Comparison of ENCODE assay signal across 9 cellular contexts in the genomic region with DNA sequence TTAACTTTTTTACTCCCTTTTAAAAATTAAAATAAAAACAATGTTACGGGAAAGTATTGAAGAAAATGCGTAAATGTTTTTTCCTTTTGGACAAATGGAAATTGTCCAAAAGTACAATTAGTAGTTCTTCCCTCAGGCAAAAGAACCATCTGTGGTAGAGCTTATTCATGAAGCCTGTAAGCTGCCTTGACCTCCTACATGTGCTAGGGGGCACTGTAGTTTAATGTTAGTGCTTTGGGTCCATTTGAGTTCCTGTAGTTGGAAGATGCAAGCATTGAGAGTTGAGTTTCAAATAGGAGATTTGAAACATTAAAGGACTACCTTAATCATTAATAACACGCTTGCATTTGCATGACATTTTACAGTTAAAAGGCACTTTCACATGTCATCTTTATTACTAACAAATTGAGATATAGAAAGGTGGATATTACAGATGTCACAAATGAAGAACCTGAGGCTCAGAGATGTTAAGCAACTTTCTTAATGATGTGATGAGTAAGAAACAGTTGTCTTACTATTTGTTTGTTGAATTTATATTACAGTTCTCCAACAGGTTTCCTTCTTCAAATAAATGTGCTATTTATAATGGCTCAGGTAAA. TPM values are rescaled to one million over a fixed set of nuclear protein-coding genes. Genes with fewer than 3 reads are reported as not detected.
DNase-seq lines count a peak whose midpoint lies in the region; ATAC-seq and TF ChIP-seq lines count a peak whose summit lies in the region.
"Had no signal": no experiment of that assay in that cellular context is flagged by ENCODE, and none has a peak within 500 bp of the region (broad histone marks: within the 10 kb centered on the region; RNA-seq: fewer than 3 reads in every experiment).

No MANE protein-coding gene starts in this region.

- no peaks in the 10 kb centered on the region for H3K9me3 ChIP-seq in SK-N-SH
- no peaks in the 10 kb centered on the region for H3K9me3 ChIP-seq in cardiac muscle cell (ENCODE audit: low read depth)
- no peaks in the 10 kb centered on the region for H3K9me3 ChIP-seq in tibial nerve

- H3K36me3 Mint-ChIP-seq in activated CD4-positive, alpha-beta T cell treated with anti-CD3 and anti-CD28 coated beads, Interleukin-2, amount 10 ng/mL, durations not matched to agents 24 days and 14 days (ENCODE audit: low read depth), result no peaks in the 10 kb centered on the region

- H3K4me3 Mint-ChIP-seq in activated CD4-positive, alpha-beta T cell treated with anti-CD3 and anti-CD28 coated beads, Interleukin-2, amount 10 ng/mL, durations not matched to agents 24 days and 14 days, result no peak overlapping the region
- H3K4me3 Mint-ChIP-seq: dendritic cell treated with granulocyte-macrophage colony-stimulating factor and Interleukin-4, amounts not matched to agents 40 ng/mL and 50 ng/mL, for 4 days had no signal

- DNase-seq in DMS 273 (lab: John Stamatoyannopoulos, UW; ENCODE audit: unreplicated experiment) (peak; percentile 80), HuH-7 (ENCODE audit: low spot score) (peak; percentile 50), SK-N-SH (peak; percentile 60), cardiac muscle cell (ENCODE audit: low read depth in 1 of 2, low spot score in 1 of 2) (peak; percentile 73 to 75), tibial nerve (ENCODE audit: low spot score in 2 of 2) (no peak), RWPE1 (ENCODE audit: low spot score) (no peak)
- no peak for DNase-seq in activated CD4-positive, alpha-beta T cell treated with anti-CD3 and anti-CD28 coated beads, Interleukin-2, amount 10 ng/mL, durations not matched to agents 24 days and 14 days

- intact Hi-C loops in activated CD4-positive, alpha-beta T cell treated with anti-CD3 and anti-CD28 coated beads, Interleukin-2, amount 10 ng/mL, durations not matched to agents 24 days and 14 days (cut with micrococcal nuclease), result no loop called here

- peaks cover 5% of the 10 kb centered on the region for H3K27me3 Mint-ChIP-seq in activated CD4-positive, alpha-beta T cell treated with anti-CD3 and anti-CD28 coated beads, Interleukin-2, amount 10 ng/mL, durations not matched to agents 24 days and 14 days

- H2AFZ ChIP-seq in SK-N-SH (ENCODE audit: low read depth), result no peak overlapping the region

- TF ChIP-seq POLR2A in tibial nerve (IDR thresholded peaks at IDR 0.05), result no peak

- TF ChIP-seq RAD21 in SK-N-SH (IDR thresholded peaks at IDR 0.05; ENCODE audit: low read length), result peak; percentile 91

- H4K20me1 ChIP-seq in SK-N-SH (ENCODE audit: insufficient read depth), result no peaks in the 10 kb centered on the region

- H3K27me3 ChIP-seq in SK-N-SH (ENCODE audit: insufficient read depth) (no peaks in the 10 kb centered on the region), cardiac muscle cell (no peaks in the 10 kb centered on the region), tibial nerve (no peaks in the 10 kb centered on the region)

- H3K27ac Mint-ChIP-seq in activated CD4-positive, alpha-beta T cell treated with anti-CD3 and anti-CD28 coated beads, Interleukin-2, amount 10 ng/mL, durations not matched to agents 24 days and 14 days, result no peak overlapping the region
- H3K27ac Mint-ChIP-seq: dendritic cell treated with granulocyte-macrophage colony-stimulating factor and Interleukin-4, amounts not matched to agents 40 ng/mL and 50 ng/mL, for 4 days had no signal

- CTCF ChIA-PET in SK-N-SH (lab: Yijun Ruan, JAX), result interaction anchor here (0.6 to 6.7 kb wide), 11 partner anchors 12 to 1240 kb away, joined by 3 to 117 read pairs (median 3); no protein-coding TSS in a partner anchor
- CTCF ChIA-PET in RWPE1 (lab: Yijun Ruan, JAX), result no interaction called here

- no peaks in the 10 kb centered on the region for H3K36me3 ChIP-seq in SK-N-SH (replicated peaks in 1 of 2; ENCODE audit: control insufficient read depth in 1 of 2, insufficient read depth in 2 of 2, low read length in 1 of 2)
- no peaks in the 10 kb centered on the region for H3K36me3 ChIP-seq in cardiac muscle cell
- no peaks in the 10 kb centered on the region for H3K36me3 ChIP-seq in tibial nerve

- H3K27ac ChIP-seq in SK-N-SH (ENCODE audit: low read depth in 2 of 2, low read length in 1 of 2), result peak overlapping the region in 1 of 2 experiments; percentile 85; a peak in 2 of 4 replicates
- no peak overlapping the region for H3K27ac ChIP-seq in cardiac muscle cell
- H3K27ac ChIP-seq in tibial nerve, result no peak overlapping the region
- no peak overlapping the region for H3K27ac ChIP-seq in RWPE1

- WGBS in SK-N-SH (ENCODE audit: low lambda C conversion rate), result 12% methylated on average over 3 of the region's 3 CpGs
- WGBS in tibial nerve, 2 donors, result 28 to 30% methylated on average over 3 of the region's 3 CpGs

- TF ChIP-seq CTCF in SK-N-SH (IDR thresholded peaks at IDR 0.05), result peak; percentile 74
- TF ChIP-seq CTCF in cardiac muscle cell (IDR thresholded peaks at IDR 0.05; ENCODE audit: low read depth, low read length), result peak; percentile 75
- TF ChIP-seq CTCF in tibial nerve (IDR thresholded peaks at IDR 0.05), result peak in 4 of 5 experiments; percentile 30 to 47 (median 42)
- no peak for TF ChIP-seq CTCF in RWPE1 (conservative IDR thresholded peaks at IDR 0.05; ENCODE audit: low read depth)

- H3K79me2 ChIP-seq in SK-N-SH (ENCODE audit: insufficient read depth), result no peaks in the 10 kb centered on the region

- H3K9ac ChIP-seq in SK-N-SH, result no peak overlapping the region

- no peaks in the 10 kb centered on the region for H3K4me1 Mint-ChIP-seq in activated CD4-positive, alpha-beta T cell treated with anti-CD3 and anti-CD28 coated beads, Interleukin-2, amount 10 ng/mL, durations not matched to agents 24 days and 14 days

- H3K9me3 Mint-ChIP-seq in activated CD4-positive, alpha-beta T cell treated with anti-CD3 and anti-CD28 coated beads, Interleukin-2, amount 10 ng/mL, durations not matched to agents 24 days and 14 days, result no peaks in the 10 kb centered on the region
- H3K9me3 Mint-ChIP-seq: dendritic cell treated with granulocyte-macrophage colony-stimulating factor and Interleukin-4, amounts not matched to agents 40 ng/mL and 50 ng/mL, for 4 days had no signal

- H3F3A ChIP-seq in SK-N-SH (replicated peaks; ENCODE audit: insufficient read depth), result no peaks in the 10 kb centered on the region

- H3K4me3 ChIP-seq in SK-N-SH (ENCODE audit: low read depth in 2 of 2, low read length in 1 of 2), result no peak overlapping the region
- H3K4me3 ChIP-seq in cardiac muscle cell, result no peak overlapping the region
- H3K4me3 ChIP-seq in tibial nerve, result no peak overlapping the region

- POLR2A ChIA-PET in SK-N-SH (lab: Yijun Ruan, JAX), result no interaction called here
- POLR2A ChIA-PET in RWPE1 (lab: Yijun Ruan, JAX; ENCODE audit: low non-redundant PET), result no interaction called here

- H3K9me2 ChIP-seq in SK-N-SH, result no peaks in the 10 kb centered on the region

- TF ChIP-seq EP300 in SK-N-SH (IDR thresholded peaks at IDR 0.05; ENCODE audit: borderline replicate concordance in 1 of 2, low read depth in 1 of 2, low read length in 1 of 2), result peak in 1 of 2 experiments; percentile 48; a peak in 2 of 4 replicates
- no peak for TF ChIP-seq EP300 in tibial nerve (IDR thresholded peaks at IDR 0.05)

- H3K4me1 ChIP-seq in SK-N-SH (ENCODE audit: control insufficient read depth in 1 of 2, insufficient read depth in 2 of 2, low read depth in 1 of 2, low read length in 1 of 2) (peaks cover 0 to 14% of the 10 kb centered on the region in 2 experiments; a peak in 2 of 4 replicates), cardiac muscle cell (ENCODE audit: low read depth) (no peaks in the 10 kb centered on the region), tibial nerve (peaks cover 0 to 29% (median 0%) of the 10 kb centered on the region in 4 donors)

- no peak overlapping the region for H3K4me2 ChIP-seq in SK-N-SH

- ATAC-seq in GM19452 (IDR thresholded peaks at IDR 0.05; ENCODE audit: unreplicated experiment), result no peak

TF ChIP-seq in SK-N-SH, 30 proteins besides CTCF, POLR2A, EP300 and RAD21 (continues in another document):
- TF ChIP-seq USF1 (IDR thresholded peaks at IDR 0.05; ENCODE audit: borderline replicate concordance, low read depth) (no peak), IRF3 (IDR thresholded peaks at IDR 0.05; ENCODE audit: low read depth, low read length) (no peak), RXRA (IDR thresholded peaks at IDR 0.05; ENCODE audit: borderline replicate concordance, low read depth) (no peak), TCF12 (IDR thresholded peaks at IDR 0.05) (no peak; the same call in 1 of the 2 replicates), SMC3 (IDR thresholded peaks at IDR 0.05; ENCODE audit: low read depth, low read length) (peak; percentile 69), YY1 (IDR thresholded peaks at IDR 0.05; ENCODE audit: low read depth) (no peak), ELF1 (IDR thresholded peaks at IDR 0.05) (no peak)
- TF ChIP-seq, protein P1, sequence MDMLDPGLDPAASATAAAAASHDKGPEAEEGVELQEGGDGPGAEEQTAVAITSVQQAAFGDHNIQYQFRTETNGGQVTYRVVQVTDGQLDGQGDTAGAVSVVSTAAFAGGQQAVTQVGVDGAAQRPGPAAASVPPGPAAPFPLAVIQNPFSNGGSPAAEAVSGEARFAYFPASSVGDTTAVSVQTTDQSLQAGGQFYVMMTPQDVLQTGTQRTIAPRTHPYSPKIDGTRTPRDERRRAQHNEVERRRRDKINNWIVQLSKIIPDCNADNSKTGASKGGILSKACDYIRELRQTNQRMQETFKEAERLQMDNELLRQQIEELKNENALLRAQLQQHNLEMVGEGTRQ (IDR thresholded peaks at IDR 0.05; ENCODE audit: borderline replicate concordance, low read depth, low read length), result no peak

RNA-seq across cellular contexts. Expression of gene ZNF385D, which starts 1.8 kb away (rescaled TPM):
- polyA plus RNA-seq in SK-N-SH (2012; rRNA removed), result 1.3 and 1.8 TPM in 2 replicates
- polyA plus RNA-seq in SK-N-SH (2012; cell fraction: cytosol; rRNA removed), result 1.2 and 1.4 TPM in 2 replicates
- polyA plus RNA-seq in SK-N-SH (2012; cell fraction: nucleus; rRNA removed), result 0.38 and 0.74 TPM in 2 replicates
- total RNA-seq in cardiac muscle cell, result 0.74 and 1.3 TPM in 2 replicates
- polyA plus RNA-seq in cardiac muscle cell, result 10.6 and 11.8 TPM in 2 replicates
- total RNA-seq in tibial nerve, result 1 to 10 TPM; 2.7 to 9.0 (median 4.4) TPM
- total RNA-seq in activated CD4-positive, alpha-beta T cell treated with anti-CD3 and anti-CD28 coated beads, Interleukin-2, amount 10 ng/mL, durations not matched to agents 24 days and 14 days, result not detected in 2 replicates

Comparison
In these comparisons a context has a peak if more than half of its experiments do, and no peak if none do; other contexts are left out.
1. DNase-seq: peak in DMS 273 (single experiment), HuH-7 (single experiment), SK-N-SH (single experiment) and cardiac muscle cell (2 of 2); none in tibial nerve (0 of 2), RWPE1 (single experiment) and activated CD4-positive, alpha-beta T cell treated with anti-CD3 and anti-CD28 coated beads, Interleukin-2, amount 10 ng/mL, durations not matched to agents 24 days and 14 days (single experiment).